Comparison of ENCODE assay signal across 8 cellular contexts in the genomic region with DNA sequence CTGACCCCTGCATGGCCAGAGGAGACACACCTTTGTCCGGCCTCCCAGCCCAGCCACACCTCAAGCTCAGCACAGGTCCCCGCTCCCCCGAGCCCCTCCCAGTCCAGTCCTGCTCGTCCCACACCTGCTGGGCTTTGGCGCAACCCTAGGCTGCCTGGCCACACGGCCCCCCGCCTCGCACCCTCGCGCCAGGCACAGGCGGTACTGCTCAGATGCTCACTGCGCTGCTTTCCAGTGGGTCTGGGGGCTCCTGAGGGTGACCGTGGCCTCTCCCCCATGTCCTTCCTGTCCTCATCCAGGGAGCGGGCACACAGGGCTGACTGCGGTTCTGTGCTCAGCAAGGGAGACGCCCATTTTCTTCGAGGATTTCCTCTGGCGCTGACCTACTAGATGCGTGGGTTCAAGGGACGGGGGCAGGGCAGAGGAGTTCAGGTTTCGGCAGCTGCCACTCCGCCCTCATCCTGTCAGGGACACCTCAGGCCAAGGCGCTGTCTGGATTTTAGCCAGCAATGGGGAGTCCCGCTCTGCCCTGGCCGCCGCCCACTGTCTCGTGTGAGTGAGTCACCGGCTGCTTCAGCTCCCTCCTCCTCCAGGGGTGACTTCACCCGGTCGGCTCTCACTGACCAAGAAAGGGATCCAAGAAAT.
DNase-seq lines count a peak whose midpoint lies in the region; ATAC-seq and TF ChIP-seq lines count a peak whose summit lies in the region.

No MANE protein-coding gene starts in this region.

- DNase-seq in astrocyte of the hippocampus (ENCODE audit: low read depth, low spot score) (peak; percentile 95), hepatic stellate cell (ENCODE audit: low spot score) (peak; percentile 73), NCI-H510A treated with DMSO at 0.1 percent for 48 hours (lab: John Stamatoyannopoulos, UW) (no peak), NCI-H1694 treated with DMSO at 0.1 percent for 48 hours (lab: John Stamatoyannopoulos, UW) (no peak)

- H3K9ac ChIP-seq in skeletal muscle satellite cell (ENCODE audit: low read depth, low read length) = peak overlapping the region; percentile 78

- no peaks in the 10 kb centered on the region for H3K36me3 ChIP-seq in skeletal muscle satellite cell (ENCODE audit: insufficient read depth, low read length)

- peak overlapping the region; percentile 73 for H3K4me2 ChIP-seq in skeletal muscle satellite cell (ENCODE audit: low read length)

- H3K4me1 ChIP-seq in skeletal muscle satellite cell (ENCODE audit: control insufficient read depth, insufficient read depth, low read length) = peaks cover 36% of the 10 kb centered on the region

- peak overlapping the region; percentile 49 for H3K4me3 ChIP-seq in skeletal muscle satellite cell (ENCODE audit: low read length)

- H3K9me3 ChIP-seq in skeletal muscle satellite cell (replicated peaks; ENCODE audit: low read length) = no peaks in the 10 kb centered on the region

- ATAC-seq in GM18498 (IDR thresholded peaks at IDR 0.05; ENCODE audit: unreplicated experiment) = peak; percentile 71
- ATAC-seq in HG03045 (IDR thresholded peaks at IDR 0.05; ENCODE audit: unreplicated experiment) = peak; percentile 61
- peak; percentile 96 for ATAC-seq in SK-N-SH treated with all-trans-retinoic acid at 6 μM for 48 hours

- no peaks in the 10 kb centered on the region for H3K27me3 ChIP-seq in skeletal muscle satellite cell (ENCODE audit: control insufficient read depth, insufficient read depth, low read length)

TF ChIP-seq in SK-N-SH treated with all-trans-retinoic acid at 6 μM for 48 hours, 23 proteins besides CTCF, POLR2A, EP300 and RAD21:
- no peak for TF ChIP-seq ISL1 (CRISPR knock-in tag; IDR thresholded peaks at IDR 0.05)

Comparison
In these comparisons a context has a peak if more than half of its experiments do, and no peak if none do; other contexts are left out.
1. DNase-seq: peak in astrocyte of the hippocampus (single experiment) and hepatic stellate cell (single experiment); none in NCI-H510A treated with DMSO at 0.1 percent for 48 hours (single experiment) and NCI-H1694 treated with DMSO at 0.1 percent for 48 hours (single experiment).
2. Peak in every context shown above with its lines, with median percentiles within 50 percentile points of each other: ATAC-seq.